ENCODE assay signal across 13 cellular contexts in genomic region chr6:72412709-72413044, GRCh38.
DNase-seq lines count a peak whose midpoint lies in the region; ATAC-seq, FAIRE-seq and TF ChIP-seq lines count a peak whose summit lies in the region.
"Had no signal": no experiment of that assay in that cellular context is flagged by ENCODE, and none has a peak within 500 bp of the region (broad histone marks: within the 10 kb centered on the region; RNA-seq: fewer than 3 reads in every experiment).

No MANE protein-coding gene starts in this region.

- no peaks in the 10 kb centered on the region for H3F3A ChIP-seq in SK-N-SH (replicated peaks; ENCODE audit: insufficient read depth)

- peak overlapping the region; percentile 38; the same call in 1 of the 2 replicates for H2AFZ ChIP-seq in SK-N-SH (ENCODE audit: low read depth)
- H2AFZ ChIP-seq in keratinocyte (ENCODE audit: control insufficient read depth, low read length) = peak overlapping the region; percentile 38

- H3K27ac ChIP-seq in SK-N-SH (ENCODE audit: low read depth in 2 of 2, low read length in 1 of 2) = no peak overlapping the region
- no peak overlapping the region for H3K27ac ChIP-seq in keratinocyte (ENCODE audit: control insufficient read depth, insufficient read depth, low read length)
- H3K27ac ChIP-seq: 22Rv1, HL-60, RWPE1 had no signal

- H3K4me3 Mint-ChIP-seq in activated CD4-positive, alpha-beta T cell treated with anti-CD3 and anti-CD28 coated beads for 36 hours = no peak overlapping the region
- H3K4me3 Mint-ChIP-seq in HFFc6 (no peak overlapping the region), T-helper 17 cell (no peak overlapping the region)
- H3K4me3 Mint-ChIP-seq: CD14-positive monocyte had no signal

- H3K27me3 ChIP-seq in SK-N-SH (ENCODE audit: insufficient read depth) (no peaks in the 10 kb centered on the region), keratinocyte (ENCODE audit: control insufficient read depth, extremely low read depth, insufficient read depth, low read length) (no peaks in the 10 kb centered on the region)

- no peak for ATAC-seq in activated CD4-positive, alpha-beta T cell treated with anti-CD3 and anti-CD28 coated beads for 36 hours
- no peak for ATAC-seq in T-helper 17 cell

- 86% methylated on average over 7 of the region's 7 CpGs for WGBS in SK-N-SH (ENCODE audit: low lambda C conversion rate)

- H3K9me2 ChIP-seq in SK-N-SH = no peaks in the 10 kb centered on the region

- no peaks in the 10 kb centered on the region for H3K9me3 Mint-ChIP-seq in activated CD4-positive, alpha-beta T cell treated with anti-CD3 and anti-CD28 coated beads for 36 hours (ENCODE audit: low read depth)
- no peaks in the 10 kb centered on the region for H3K9me3 Mint-ChIP-seq in HFFc6
- H3K9me3 Mint-ChIP-seq: CD14-positive monocyte had no signal

- H3K4me1 Mint-ChIP-seq in activated CD4-positive, alpha-beta T cell treated with anti-CD3 and anti-CD28 coated beads for 36 hours = no peaks in the 10 kb centered on the region
- H3K4me1 Mint-ChIP-seq in HFFc6 (ENCODE audit: low read depth) (peaks cover 76% of the 10 kb centered on the region), T-helper 17 cell (no peaks in the 10 kb centered on the region)
- H3K4me1 Mint-ChIP-seq: CD14-positive monocyte had no signal

- H3K4me3 ChIP-seq in SK-N-SH (ENCODE audit: low read depth in 2 of 2, low read length in 1 of 2) (no peak overlapping the region), keratinocyte (ENCODE audit: control insufficient read depth in 2 of 3, extremely low read depth in 1 of 3, insufficient read depth in 2 of 3, low read depth in 1 of 3, low read length in 3 of 3) (no peak overlapping the region)

- peaks cover 6% of the 10 kb centered on the region in 2 experiments for H3K4me1 ChIP-seq in SK-N-SH (ENCODE audit: control insufficient read depth in 1 of 2, insufficient read depth in 2 of 2, low read depth in 1 of 2, low read length in 1 of 2)
- H3K4me1 ChIP-seq in keratinocyte (ENCODE audit: control insufficient read depth, extremely low read depth, insufficient read depth, low read length) = peaks cover 2% of the 10 kb centered on the region

- H3K9ac ChIP-seq in SK-N-SH (no peak overlapping the region), keratinocyte (ENCODE audit: control insufficient read depth, extremely low read depth, insufficient read depth, low read length) (no peak overlapping the region)

- DNase-seq in activated CD4-positive, alpha-beta T cell treated with anti-CD3 and anti-CD28 coated beads for 36 hours = peak; percentile 8
- no peak for DNase-seq in activated CD4-positive, alpha-beta T cell treated with anti-CD3 and anti-CD28 coated beads for 4 hours
- no peak for DNase-seq in HFFc6
- DNase-seq in SK-N-SH = no peak
- DNase-seq in keratinocyte (ENCODE audit: low read depth, low spot score) = no peak
- DNase-seq in T-helper 17 cell = no peak
- no peak for DNase-seq in DMS79 treated with DMSO at 0.1 percent for 48 hours (lab: John Stamatoyannopoulos, UW)
- no peak for DNase-seq in GM03348 (ENCODE audit: low spot score)
- DNase-seq: SIG-M5 had no signal

- CTCF ChIA-PET in activated CD4-positive, alpha-beta T cell treated with anti-CD3 and anti-CD28 coated beads for 36 hours (lab: Charles Lee) = interaction anchor here (1.0 to 5.4 kb wide), 15 partner anchors 9 to 914 kb away, joined by 3 to 41 read pairs (median 6); no protein-coding TSS in a partner anchor
- CTCF ChIA-PET in SK-N-SH (lab: Yijun Ruan, JAX) = interaction anchor here (0.6 to 5.1 kb wide), 36 partner anchors 9 to 915 kb away, joined by 3 to 54 read pairs (median 5); no protein-coding TSS in a partner anchor

- FAIRE-seq in keratinocyte (lab: Jason Lieb, UNC) = no peak

- H3K27ac Mint-ChIP-seq in activated CD4-positive, alpha-beta T cell treated with anti-CD3 and anti-CD28 coated beads for 36 hours = no peak overlapping the region
- H3K27ac Mint-ChIP-seq in HFFc6 (peak overlapping the region; percentile 68), T-helper 17 cell (no peak overlapping the region)
- H3K27ac Mint-ChIP-seq: CD14-positive monocyte had no signal

- H4K20me1 ChIP-seq in SK-N-SH (ENCODE audit: insufficient read depth) (no peaks in the 10 kb centered on the region), keratinocyte (ENCODE audit: control insufficient read depth, extremely low read depth, insufficient read depth, low read length) (no peaks in the 10 kb centered on the region)

- no peaks in the 10 kb centered on the region for H3K36me3 ChIP-seq in SK-N-SH (replicated peaks in 1 of 2; ENCODE audit: control insufficient read depth in 1 of 2, insufficient read depth in 2 of 2, low read length in 1 of 2)
- H3K36me3 ChIP-seq in keratinocyte (ENCODE audit: control insufficient read depth in 2 of 2, extremely low read depth in 1 of 2, insufficient read depth in 2 of 2, low read length in 2 of 2) = no peaks in the 10 kb centered on the region

- no peak for TF ChIP-seq EP300 in SK-N-SH (IDR thresholded peaks at IDR 0.05; ENCODE audit: borderline replicate concordance in 1 of 2, low read depth in 1 of 2, low read length in 1 of 2)

- TF ChIP-seq RAD21 in SK-N-SH (IDR thresholded peaks at IDR 0.05; ENCODE audit: low read length) = no peak

- H3K79me2 ChIP-seq in SK-N-SH (ENCODE audit: insufficient read depth) = no peaks in the 10 kb centered on the region
- H3K79me2 ChIP-seq in keratinocyte (ENCODE audit: control insufficient read depth, insufficient read depth, low read length) = no peaks in the 10 kb centered on the region

- dilution Hi-C loops in keratinocyte (cut with MboI; ENCODE audit: extremely low pct_ligation_motif_present, low sequenced_read_pairs) = no loop called here

- intact Hi-C loops in activated CD4-positive, alpha-beta T cell treated with anti-CD3 and anti-CD28 coated beads for 36 hours (cut with DNase I, micrococcal nuclease) = loop anchor here (1.0 to 10.0 kb wide), 8 partner anchors 170 to 915 kb away; partner anchors contain the start of gene KCNQ5 (in 1 of the 2)

- no peaks in the 10 kb centered on the region for H3K9me1 ChIP-seq in keratinocyte (ENCODE audit: control insufficient read depth, extremely low read depth, insufficient read depth, low read length)

- H3K9me3 ChIP-seq in SK-N-SH (no peaks in the 10 kb centered on the region), keratinocyte (ENCODE audit: control insufficient read depth, low read depth, low read length) (no peaks in the 10 kb centered on the region), T-helper 17 cell (ENCODE audit: control insufficient read depth, low read length, poor library complexity, severe bottlenecking) (no peaks in the 10 kb centered on the region)

- POLR2A ChIA-PET in activated CD4-positive, alpha-beta T cell treated with anti-CD3 and anti-CD28 coated beads for 36 hours (lab: Charles Lee) = no interaction called here
- POLR2A ChIA-PET in SK-N-SH (lab: Yijun Ruan, JAX) = no interaction called here

- TF ChIP-seq CTCF in HFFc6 (IDR thresholded peaks at IDR 0.05) (no peak), SK-N-SH (IDR thresholded peaks at IDR 0.05) (no peak), keratinocyte (optimal IDR thresholded peaks at IDR 0.05 in 1 of 3, IDR thresholded peaks at IDR 0.05 in 1 of 3, conservative IDR thresholded peaks at IDR 0.05 in 1 of 3; ENCODE audit: extremely low read depth in 1 of 3, insufficient read depth in 2 of 3, low read length in 3 of 3) (no peak)

- H3K36me3 Mint-ChIP-seq in activated CD4-positive, alpha-beta T cell treated with anti-CD3 and anti-CD28 coated beads for 36 hours (ENCODE audit: low read depth) = no peaks in the 10 kb centered on the region
- H3K36me3 Mint-ChIP-seq in HFFc6 (ENCODE audit: low read depth) (peaks cover 8% of the 10 kb centered on the region; the same call in 1 of the 2 replicates), T-helper 17 cell (ENCODE audit: low read depth) (no peaks in the 10 kb centered on the region)
- H3K36me3 Mint-ChIP-seq: CD14-positive monocyte had no signal

- H3K4me2 ChIP-seq in SK-N-SH = no peak overlapping the region
- no peak overlapping the region for H3K4me2 ChIP-seq in keratinocyte (ENCODE audit: control insufficient read depth, extremely low read depth, insufficient read depth, low read depth, low read length)

- peaks cover 4% of the 10 kb centered on the region for H3K27me3 Mint-ChIP-seq in activated CD4-positive, alpha-beta T cell treated with anti-CD3 and anti-CD28 coated beads for 36 hours
- no peaks in the 10 kb centered on the region for H3K27me3 Mint-ChIP-seq in HFFc6 (ENCODE audit: insufficient read depth)
- H3K27me3 Mint-ChIP-seq in T-helper 17 cell = peaks cover 31% of the 10 kb centered on the region

TF ChIP-seq in SK-N-SH, 30 proteins besides CTCF, POLR2A, EP300 and RAD21 (continues in another document):
- no peak for TF ChIP-seq GATA2 (CRISPR knock-in tag; IDR thresholded peaks at IDR 0.05)
- no peak for TF ChIP-seq TEAD4 (IDR thresholded peaks at IDR 0.05; ENCODE audit: borderline replicate concordance, insufficient read depth)
- no peak for TF ChIP-seq SMC3 (IDR thresholded peaks at IDR 0.05; ENCODE audit: low read depth, low read length)
- no peak for TF ChIP-seq RFX5 (IDR thresholded peaks at IDR 0.05; ENCODE audit: low read length)
- TF ChIP-seq ZBTB33 (IDR thresholded peaks at IDR 0.05; ENCODE audit: borderline replicate concordance, low read depth) = no peak
- TF ChIP-seq NFIC (IDR thresholded peaks at IDR 0.05; ENCODE audit: borderline replicate concordance) = no peak
- no peak for TF ChIP-seq MXI1 (IDR thresholded peaks at IDR 0.05; ENCODE audit: low read depth, low read length)
- no peak for TF ChIP-seq GABPA (IDR thresholded peaks at IDR 0.05; ENCODE audit: low read depth)
